Comparison of ENCODE assay signal across 8 cellular contexts in the genomic region with DNA sequence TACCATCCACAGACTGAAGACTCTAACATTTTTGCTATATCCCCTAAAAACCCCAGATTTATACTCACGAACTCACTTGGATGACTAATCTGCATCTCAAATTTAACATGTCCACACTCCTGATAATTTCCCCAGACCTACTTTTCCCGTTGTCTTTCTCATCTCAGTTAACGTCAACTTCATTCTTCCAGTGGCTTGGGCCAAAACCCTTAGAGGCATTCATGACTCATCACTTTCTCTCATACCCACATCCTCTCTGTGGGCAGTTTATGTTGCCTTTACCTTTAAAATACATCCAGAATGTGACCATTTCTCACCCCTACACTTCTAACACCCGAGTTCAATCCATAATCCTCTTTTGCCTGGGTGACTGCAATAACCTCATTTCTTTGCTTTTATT.
DNase-seq lines count a peak whose midpoint lies in the region; ATAC-seq and TF ChIP-seq lines count a peak whose summit lies in the region.

No MANE protein-coding gene starts in this region.

- ATAC-seq in GM21717 (IDR thresholded peaks at IDR 0.05; ENCODE audit: unreplicated experiment), result peak; percentile 93
- ATAC-seq in GM19397 (IDR thresholded peaks at IDR 0.05; ENCODE audit: unreplicated experiment), result no peak

- no peaks in the 10 kb centered on the region for H3K36me3 Mint-ChIP-seq in chondrocyte (ENCODE audit: low read depth)

- H3K4me1 Mint-ChIP-seq in chondrocyte (ENCODE audit: low read depth), result peaks cover 84% of the 10 kb centered on the region

- peak; percentile 34 for DNase-seq in AG08395 (ENCODE audit: low spot score)
- peak; percentile 54 for DNase-seq in KG1 (lab: John Stamatoyannopoulos, UW)
- no peak for DNase-seq in chondrocyte (ENCODE audit: low spot score)
- DNase-seq in erythroblast (lab: John Stamatoyannopoulos, UW), result no peak
- DNase-seq in NCI-H1092 treated with DMSO at 0.1 percent for 48 hours (lab: John Stamatoyannopoulos, UW), result no peak
- no peak for DNase-seq in activated CD8-positive, alpha-beta memory T cell treated with anti-CD3 and anti-CD28 coated beads, Interleukin-2, amount 50 U/mL, for 4 hours

- H3K9me3 Mint-ChIP-seq in chondrocyte (ENCODE audit: low read depth), result no peaks in the 10 kb centered on the region

- peak overlapping the region; percentile 14 for H3K4me3 Mint-ChIP-seq in chondrocyte (ENCODE audit: unreplicated experiment)

- H3K27me3 Mint-ChIP-seq in chondrocyte (ENCODE audit: low read depth), result no peaks in the 10 kb centered on the region

- H3K27ac Mint-ChIP-seq in chondrocyte (ENCODE audit: unreplicated experiment), result peak overlapping the region; percentile 85

- no peak for TF ChIP-seq CTCF in chondrocyte (IDR thresholded peaks at IDR 0.05)

- no peak for TF ChIP-seq POLR2A in erythroblast (IDR thresholded peaks at IDR 0.05; ENCODE audit: low read length)

Comparison
In these comparisons a context has a peak if more than half of its experiments do, and no peak if none do; other contexts are left out.
1. DNase-seq: peak in AG08395 (single experiment) and KG1 (single experiment); none in chondrocyte (single experiment), erythroblast (0 of 2), NCI-H1092 treated with DMSO at 0.1 percent for 48 hours (single experiment) and activated CD8-positive, alpha-beta memory T cell treated with anti-CD3 and anti-CD28 coated beads, Interleukin-2, amount 50 U/mL, for 4 hours (single experiment).